ENCODE assay signal across 11 cellular contexts in the genomic region with DNA sequence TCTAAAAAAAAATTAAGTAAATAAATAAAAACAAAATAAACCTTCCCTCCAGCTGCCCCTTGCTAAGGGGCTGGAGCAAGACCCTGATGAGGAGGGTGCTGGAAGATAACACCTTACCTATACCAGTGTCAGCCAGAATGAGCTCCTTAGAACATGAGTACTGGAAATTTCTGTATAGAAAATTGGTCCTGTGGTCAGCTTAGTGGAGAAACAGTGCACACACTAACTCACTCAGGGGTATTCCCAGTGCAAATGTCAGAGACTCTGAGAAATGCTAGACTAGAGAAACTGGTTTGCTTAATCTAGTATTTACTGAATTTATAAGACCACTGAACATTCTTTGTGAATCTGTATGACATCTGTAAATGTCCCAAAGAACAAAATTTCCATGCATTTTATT.
DNase-seq lines count a peak whose midpoint lies in the region; ATAC-seq, FAIRE-seq and TF ChIP-seq lines count a peak whose summit lies in the region.
"Had no signal": no experiment of that assay in that cellular context is flagged by ENCODE, and none has a peak within 500 bp of the region (broad histone marks: within the 10 kb centered on the region; RNA-seq: fewer than 3 reads in every experiment).

No MANE protein-coding gene starts in this region.

- DNase-seq in A549 (ENCODE audit: low read depth in 1 of 2, low spot score in 1 of 2) (no peak), GM12892 (ENCODE audit: insufficient read length) (no peak), transverse colon (no peak), NCI-H1930 (lab: John Stamatoyannopoulos, UW) (no peak), vagina (ENCODE audit: extremely low spot score in 2 of 2) (no peak)
- DNase-seq: erythroblast, KG1 had no signal

- intact Hi-C loops in transverse colon (cut with DNase I; ENCODE audit: low total_unique reads), result no loop called here
- intact Hi-C loops in vagina (cut with DNase I), result no loop called here

- H3K9me3 ChIP-seq in A549, result no peaks in the 10 kb centered on the region
- H3K9me3 ChIP-seq in transverse colon, result no peaks in the 10 kb centered on the region
- H3K9me3 ChIP-seq in vagina, result no peaks in the 10 kb centered on the region
- H3K9me3 ChIP-seq: breast epithelium had no signal

- H3K27me3 ChIP-seq in transverse colon, result no peaks in the 10 kb centered on the region
- H3K27me3 ChIP-seq in vagina, result no peaks in the 10 kb centered on the region
- H3K27me3 ChIP-seq: breast epithelium had no signal

- no peak for TF ChIP-seq RAD21 in A549 (conservative IDR thresholded peaks at IDR 0.05 in 1 of 2, IDR thresholded peaks at IDR 0.05 in 1 of 2)

- H3K4me1 ChIP-seq in A549 (peaks cover 10% of the 10 kb centered on the region; the same call in 1 of the 3 replicates), transverse colon (no peaks in the 10 kb centered on the region), vagina (no peaks in the 10 kb centered on the region)
- H3K4me1 ChIP-seq: breast epithelium had no signal

- FAIRE-seq in A549 (lab: Jason Lieb, UNC) (peak; percentile 7), GM12892 (lab: Jason Lieb, UNC) (no peak)

- TF ChIP-seq POLR2A in A549 (IDR thresholded peaks at IDR 0.05; ENCODE audit: low read length) (no peak), GM12892 (IDR thresholded peaks at IDR 0.05; ENCODE audit: low read depth, low read length) (no peak), transverse colon (IDR thresholded peaks at IDR 0.05) (no peak), vagina (IDR thresholded peaks at IDR 0.05) (no peak)

- H3K36me3 ChIP-seq in transverse colon, result no peaks in the 10 kb centered on the region
- H3K36me3 ChIP-seq in vagina, result no peaks in the 10 kb centered on the region
- H3K36me3 ChIP-seq: breast epithelium had no signal

- in situ Hi-C loops in transverse colon (cut with MboI; ENCODE audit: low pct_ligation_motif_present in 1 of 4, low pct_unique_long_range_greater_than_20kb in 1 of 4, low sequenced_read_pairs in 3 of 4), result loop anchor here in 1 of 4 donors (25.0 kb wide), 1 partner anchor 925 kb away; no protein-coding TSS in a partner anchor

- H3K4me3 ChIP-seq in A549 (no peak overlapping the region), transverse colon (no peak overlapping the region), vagina (no peak overlapping the region)
- H3K4me3 ChIP-seq: breast epithelium had no signal

- TF ChIP-seq EP300 in A549 (IDR thresholded peaks at IDR 0.05), result no peak
- TF ChIP-seq EP300 in transverse colon (IDR thresholded peaks at IDR 0.05; ENCODE audit: low read depth), result no peak

- TF ChIP-seq CTCF in A549 (IDR thresholded peaks at IDR 0.05) (no peak), transverse colon (IDR thresholded peaks at IDR 0.05) (no peak), vagina (IDR thresholded peaks at IDR 0.05) (no peak)

- ATAC-seq in A549, result no peak
- ATAC-seq in GM19351 (IDR thresholded peaks at IDR 0.05; ENCODE audit: unreplicated experiment), result peak; percentile 45
- ATAC-seq in HG02678 (IDR thresholded peaks at IDR 0.05; ENCODE audit: unreplicated experiment), result peak; percentile 39
- peak; percentile 52 for ATAC-seq in HG03378 (IDR thresholded peaks at IDR 0.05; ENCODE audit: unreplicated experiment)

- peak overlapping the region; percentile 38; the same call in 1 of the 3 replicates for H3K4me2 ChIP-seq in A549

- CTCF ChIA-PET in A549 (lab: Yijun Ruan, JAX), result no interaction called here

- H3K27ac ChIP-seq in A549 (no peak overlapping the region), transverse colon (no peak overlapping the region), vagina (no peak overlapping the region)
- H3K27ac ChIP-seq: breast epithelium had no signal

- POLR2A ChIA-PET in A549 (lab: Yijun Ruan, JAX), result no interaction called here

TF ChIP-seq in A549, 52 proteins besides CTCF, POLR2A, EP300 and RAD21:
- TF ChIP-seq, protein P1, sequence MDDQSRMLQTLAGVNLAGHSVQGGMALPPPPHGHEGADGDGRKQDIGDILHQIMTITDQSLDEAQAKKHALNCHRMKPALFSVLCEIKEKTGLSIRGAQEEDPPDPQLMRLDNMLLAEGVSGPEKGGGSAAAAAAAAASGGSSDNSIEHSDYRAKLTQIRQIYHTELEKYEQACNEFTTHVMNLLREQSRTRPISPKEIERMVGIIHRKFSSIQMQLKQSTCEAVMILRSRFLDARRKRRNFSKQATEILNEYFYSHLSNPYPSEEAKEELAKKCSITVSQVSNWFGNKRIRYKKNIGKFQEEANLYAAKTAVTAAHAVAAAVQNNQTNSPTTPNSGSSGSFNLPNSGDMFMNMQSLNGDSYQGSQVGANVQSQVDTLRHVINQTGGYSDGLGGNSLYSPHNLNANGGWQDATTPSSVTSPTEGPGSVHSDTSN (IDR thresholded peaks at IDR 0.05), result no peak
- no peak for TF ChIP-seq ZSCAN20 (CRISPR knock-in tag; IDR thresholded peaks at IDR 0.05)
- no peak for TF ChIP-seq CBX2 (IDR thresholded peaks at IDR 0.05; ENCODE audit: borderline replicate concordance, low read depth)
- no peak for TF ChIP-seq FOSB (CRISPR knock-in tag; IDR thresholded peaks at IDR 0.05)

Comparison
In these comparisons a context has a peak if more than half of its experiments do, and no peak if none do; other contexts are left out.
1. ATAC-seq: peak in GM19351 (single experiment), HG02678 (single experiment) and HG03378 (single experiment); none in A549 (0 of 2).